13 cellular contexts compared by ENCODE assay signal in the genomic region with DNA sequence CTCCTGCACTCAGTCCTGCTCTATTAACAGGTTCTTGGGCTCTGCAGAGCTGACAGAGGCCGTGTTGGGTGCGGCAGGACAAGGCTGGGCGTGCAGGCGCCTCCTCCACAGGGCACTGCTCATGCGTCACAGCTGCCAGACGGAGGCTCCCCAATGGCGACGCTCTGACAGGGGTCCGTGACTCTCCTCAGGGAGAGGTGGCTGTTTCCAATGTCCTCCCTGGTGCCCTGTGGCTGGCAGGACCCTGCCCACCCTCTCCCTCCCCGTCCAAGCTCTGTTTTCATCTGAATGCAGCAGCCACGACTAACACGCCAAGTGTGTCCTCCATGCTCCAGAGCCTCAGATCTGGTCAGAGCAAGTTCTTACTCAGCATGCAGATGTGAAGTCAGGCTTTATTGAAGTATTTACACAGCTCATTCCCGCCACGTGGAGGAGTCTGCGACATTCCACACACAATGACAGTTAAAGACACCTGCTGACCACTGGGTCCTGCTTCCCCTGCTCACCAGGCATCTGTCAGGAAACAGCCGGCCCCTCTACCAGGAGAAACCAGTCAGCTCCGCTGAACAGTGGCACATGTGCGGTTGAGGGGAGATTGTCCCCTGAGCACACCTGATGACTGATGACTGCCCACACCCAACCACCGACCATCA.
A peak's percentile ranks its signal among the peaks of the same experiment; 100 is the strongest.
DNase-seq lines count a peak whose midpoint lies in the region; ATAC-seq and TF ChIP-seq lines count a peak whose summit lies in the region.
"Had no signal": no experiment of that assay in that cellular context is flagged by ENCODE, and none has a peak within 500 bp of the region (broad histone marks: within the 10 kb centered on the region; RNA-seq: fewer than 3 reads in every experiment).

No MANE protein-coding gene starts in this region.

- H3K9me3 ChIP-seq in Peyer's patch = no peaks in the 10 kb centered on the region
- H3K9me3 ChIP-seq in upper lobe of right lung = no peaks in the 10 kb centered on the region
- no peaks in the 10 kb centered on the region for H3K9me3 ChIP-seq in aorta (ENCODE audit: control insufficient read depth, low read length)

- no peak for TF ChIP-seq POLR2A in Peyer's patch (IDR thresholded peaks at IDR 0.05)

- intact Hi-C loops in upper lobe of right lung (cut with DNase I) (no loop called here), aorta (cut with DNase I) (no loop called here)
- intact Hi-C loops in activated T-helper 1 cell treated with anti-CD3 and anti-CD28 coated beads, Interleukin-12 subunit alpha, Interleukin-12 subunit beta, Interleukin-2, Interleukin-4 antibody, amounts not matched to agents 30 ng/mL and 10 ng/mL and 1 ng/mL, durations not matched to agents 14 hours and 24 hours and 36 hours (cut with micrococcal nuclease) = no loop called here

- H3K36me3 Mint-ChIP-seq in activated naive CD4-positive, alpha-beta T cell treated with anti-CD3 and anti-CD28 coated beads, Interleukin-2, amount 50 U/mL, for 72 hours = no peaks in the 10 kb centered on the region
- no peaks in the 10 kb centered on the region for H3K36me3 Mint-ChIP-seq in activated naive CD8-positive, alpha-beta T cell treated with anti-CD3 and anti-CD28 coated beads, Interleukin-2, amount 50 U/mL, for 24 hours (ENCODE audit: low read depth)
- H3K36me3 Mint-ChIP-seq in activated T-helper 1 cell treated with anti-CD3 and anti-CD28 coated beads, Interleukin-12 subunit alpha, Interleukin-12 subunit beta, Interleukin-2, Interleukin-4 antibody, amounts not matched to agents 30 ng/mL and 10 ng/mL and 1 ng/mL, durations not matched to agents 14 hours and 24 hours and 36 hours (ENCODE audit: low read depth) = no peaks in the 10 kb centered on the region

- ATAC-seq in activated naive CD4-positive, alpha-beta T cell treated with anti-CD3 and anti-CD28 coated beads, Interleukin-2, amount 50 U/mL, for 72 hours = no peak
- ATAC-seq in upper lobe of right lung (no peak), aorta (ENCODE audit: low FRiP score) (no peak)
- ATAC-seq in activated naive CD8-positive, alpha-beta T cell treated with anti-CD3 and anti-CD28 coated beads, Interleukin-2, amount 50 U/mL, for 24 hours = no peak
- ATAC-seq: T-helper 17 cell had no signal

- H3K9me3 Mint-ChIP-seq in activated naive CD4-positive, alpha-beta T cell treated with anti-CD3 and anti-CD28 coated beads, Interleukin-2, amount 50 U/mL, for 72 hours = no peaks in the 10 kb centered on the region
- H3K9me3 Mint-ChIP-seq in activated naive CD8-positive, alpha-beta T cell treated with anti-CD3 and anti-CD28 coated beads, Interleukin-2, amount 50 U/mL, for 24 hours = no peaks in the 10 kb centered on the region
- no peaks in the 10 kb centered on the region for H3K9me3 Mint-ChIP-seq in activated T-helper 1 cell treated with anti-CD3 and anti-CD28 coated beads, Interleukin-12 subunit alpha, Interleukin-12 subunit beta, Interleukin-2, Interleukin-4 antibody, amounts not matched to agents 30 ng/mL and 10 ng/mL and 1 ng/mL, durations not matched to agents 14 hours and 24 hours and 36 hours
- H3K9me3 Mint-ChIP-seq: CD4-positive, alpha-beta T cell had no signal

- TF ChIP-seq CTCF in Peyer's patch (IDR thresholded peaks at IDR 0.05) = no peak
- no peak for TF ChIP-seq CTCF in upper lobe of right lung (IDR thresholded peaks at IDR 0.05)

- peaks cover 5% of the 10 kb centered on the region for H3K4me1 Mint-ChIP-seq in activated naive CD8-positive, alpha-beta T cell treated with anti-CD3 and anti-CD28 coated beads, Interleukin-2, amount 50 U/mL, for 24 hours
- H3K4me1 Mint-ChIP-seq in activated T-helper 1 cell treated with anti-CD3 and anti-CD28 coated beads, Interleukin-12 subunit alpha, Interleukin-12 subunit beta, Interleukin-2, Interleukin-4 antibody, amounts not matched to agents 30 ng/mL and 10 ng/mL and 1 ng/mL, durations not matched to agents 14 hours and 24 hours and 36 hours (ENCODE audit: low read depth) = peaks cover 14% of the 10 kb centered on the region

- H3K27ac ChIP-seq in Peyer's patch (no peak overlapping the region), upper lobe of right lung (no peak overlapping the region), aorta (ENCODE audit: low read depth in 1 of 2, low read length in 2 of 2) (no peak overlapping the region)

- H3K27me3 ChIP-seq in Peyer's patch = no peaks in the 10 kb centered on the region
- H3K27me3 ChIP-seq in upper lobe of right lung = peaks cover 28% of the 10 kb centered on the region
- no peaks in the 10 kb centered on the region for H3K27me3 ChIP-seq in aorta (ENCODE audit: control insufficient read depth in 1 of 2, insufficient read depth in 2 of 2, low read length in 1 of 2)

- H3K27me3 Mint-ChIP-seq in activated naive CD8-positive, alpha-beta T cell treated with anti-CD3 and anti-CD28 coated beads, Interleukin-2, amount 50 U/mL, for 24 hours = peaks cover 29% of the 10 kb centered on the region
- H3K27me3 Mint-ChIP-seq in activated T-helper 1 cell treated with anti-CD3 and anti-CD28 coated beads, Interleukin-12 subunit alpha, Interleukin-12 subunit beta, Interleukin-2, Interleukin-4 antibody, amounts not matched to agents 30 ng/mL and 10 ng/mL and 1 ng/mL, durations not matched to agents 14 hours and 24 hours and 36 hours (ENCODE audit: insufficient read depth) = peaks cover 18% of the 10 kb centered on the region

- no peaks in the 10 kb centered on the region for H3K36me3 ChIP-seq in Peyer's patch
- H3K36me3 ChIP-seq in upper lobe of right lung = no peaks in the 10 kb centered on the region
- no peaks in the 10 kb centered on the region for H3K36me3 ChIP-seq in aorta (ENCODE audit: control insufficient read depth in 1 of 2, insufficient read depth in 2 of 2, low read length in 1 of 2)

- H3K4me1 ChIP-seq in Peyer's patch (peaks cover 0 to 18% (median 0%) of the 10 kb centered on the region in 4 donors), upper lobe of right lung (peaks cover 10% of the 10 kb centered on the region), aorta (ENCODE audit: control insufficient read depth in 1 of 2, insufficient read depth in 2 of 2, low read length in 2 of 2) (no peaks in the 10 kb centered on the region)

- WGBS in aorta, 2 donors = 83 to 85% methylated on average over 19 of the region's 19 CpGs

- DNase-seq in activated naive CD4-positive, alpha-beta T cell treated with anti-CD3 and anti-CD28 coated beads, Interleukin-2, amount 50 U/mL, for 16 hours = peak; percentile 4
- DNase-seq in activated naive CD4-positive, alpha-beta T cell treated with anti-CD3 and anti-CD28 coated beads, Interleukin-2, amount 50 U/mL, for 72 hours (ENCODE audit: low spot score in 2 of 2) = no peak
- DNase-seq in Peyer's patch = peak; percentile 6 to 61 (median 58)
- DNase-seq in kidney tubule cell (ENCODE audit: low spot score) = peak; percentile 76
- DNase-seq in upper lobe of right lung = peak; percentile 60
- DNase-seq in aorta = no peak
- no peak for DNase-seq in activated naive CD8-positive, alpha-beta T cell treated with anti-CD3 and anti-CD28 coated beads, Interleukin-2, amount 50 U/mL, for 24 hours
- no peak for DNase-seq in activated T-helper 1 cell treated with anti-CD3 and anti-CD28 coated beads, Interleukin-12 subunit alpha, Interleukin-12 subunit beta, Interleukin-2, Interleukin-4 antibody, amounts not matched to agents 30 ng/mL and 10 ng/mL and 1 ng/mL, durations not matched to agents 14 hours and 24 hours and 36 hours (ENCODE audit: low spot score)
- DNase-seq: activated gamma-delta T cell treated with Interleukin-2 at 50 U/mL for 16 hours; erythroblast; stimulated activated CD4-positive, alpha-beta T cell treated with anti-CD3 and anti-CD28 coated beads, Interleukin-4, amount 100 ng/mL, for 4 hours had no signal

- no peak overlapping the region for H3K4me3 Mint-ChIP-seq in activated naive CD8-positive, alpha-beta T cell treated with anti-CD3 and anti-CD28 coated beads, Interleukin-2, amount 50 U/mL, for 24 hours
- H3K4me3 Mint-ChIP-seq in activated T-helper 1 cell treated with anti-CD3 and anti-CD28 coated beads, Interleukin-12 subunit alpha, Interleukin-12 subunit beta, Interleukin-2, Interleukin-4 antibody, amounts not matched to agents 30 ng/mL and 10 ng/mL and 1 ng/mL, durations not matched to agents 14 hours and 24 hours and 36 hours = no peak overlapping the region
- H3K4me3 Mint-ChIP-seq: CD4-positive, alpha-beta T cell; T-helper 17 cell had no signal

- no peak overlapping the region for H3K27ac Mint-ChIP-seq in activated naive CD4-positive, alpha-beta T cell treated with anti-CD3 and anti-CD28 coated beads, Interleukin-2, amount 50 U/mL, for 72 hours
- H3K27ac Mint-ChIP-seq in activated naive CD8-positive, alpha-beta T cell treated with anti-CD3 and anti-CD28 coated beads, Interleukin-2, amount 50 U/mL, for 24 hours = no peak overlapping the region
- no peak overlapping the region for H3K27ac Mint-ChIP-seq in activated T-helper 1 cell treated with anti-CD3 and anti-CD28 coated beads, Interleukin-12 subunit alpha, Interleukin-12 subunit beta, Interleukin-2, Interleukin-4 antibody, amounts not matched to agents 30 ng/mL and 10 ng/mL and 1 ng/mL, durations not matched to agents 14 hours and 24 hours and 36 hours
- H3K27ac Mint-ChIP-seq: CD4-positive, alpha-beta T cell; T-helper 17 cell had no signal

- H3K4me3 ChIP-seq in Peyer's patch (peak overlapping the region in 1 of 4 donors; percentile 27), upper lobe of right lung (no peak overlapping the region), aorta (ENCODE audit: low read length in 2 of 2) (no peak overlapping the region)

Comparison
In these comparisons a context has a peak if more than half of its experiments do, and no peak if none do; other contexts are left out.
1. DNase-seq: peak in activated naive CD4-positive, alpha-beta T cell treated with anti-CD3 and anti-CD28 coated beads, Interleukin-2, amount 50 U/mL, for 16 hours (single experiment), Peyer's patch (3 of 3), kidney tubule cell (single experiment) and upper lobe of right lung (single experiment); none in activated naive CD4-positive, alpha-beta T cell treated with anti-CD3 and anti-CD28 coated beads, Interleukin-2, amount 50 U/mL, for 72 hours (0 of 2), aorta (0 of 2), activated naive CD8-positive, alpha-beta T cell treated with anti-CD3 and anti-CD28 coated beads, Interleukin-2, amount 50 U/mL, for 24 hours (single experiment) and activated T-helper 1 cell treated with anti-CD3 and anti-CD28 coated beads, Interleukin-12 subunit alpha, Interleukin-12 subunit beta, Interleukin-2, Interleukin-4 antibody, amounts not matched to agents 30 ng/mL and 10 ng/mL and 1 ng/mL, durations not matched to agents 14 hours and 24 hours and 36 hours (single experiment).